9 cellular contexts compared by ENCODE assay signal in genomic region chr3:127791221-127791913, GRCh38. TPM values are rescaled to one million over a fixed set of nuclear protein-coding genes. Genes with fewer than 3 reads are reported as not detected.
A peak's percentile ranks its signal among the peaks of the same experiment; 100 is the strongest.
DNase-seq lines count a peak whose midpoint lies in the region; ATAC-seq, FAIRE-seq and TF ChIP-seq lines count a peak whose summit lies in the region.
"Had no signal": no experiment of that assay in that cellular context is flagged by ENCODE, and none has a peak within 500 bp of the region (broad histone marks: within the 10 kb centered on the region; RNA-seq: fewer than 3 reads in every experiment).

No MANE protein-coding gene starts in this region.

- H3K9me3 Mint-ChIP-seq in activated CD4-positive, alpha-beta T cell treated with anti-CD3 and anti-CD28 coated beads, Interleukin-2, amount 10 ng/mL, durations not matched to agents 7 days and 5 days, result peaks cover 9% of the 10 kb centered on the region

- peaks cover 5 to 81% (median 58%) of the 10 kb centered on the region in 3 donors for H3K4me1 ChIP-seq in gastroesophageal sphincter
- peaks cover 5 to 68% (median 38%) of the 10 kb centered on the region in 4 donors for H3K4me1 ChIP-seq in stomach
- H3K4me1 ChIP-seq in kidney (ENCODE audit: control insufficient read depth in 1 of 2, insufficient read depth in 1 of 2, low read depth in 1 of 2, low read length in 2 of 2), result peaks cover 16 to 19% of the 10 kb centered on the region in 2 donors

- no peaks in the 10 kb centered on the region for H3K9me3 ChIP-seq in gastroesophageal sphincter
- H3K9me3 ChIP-seq in stomach, result no peaks in the 10 kb centered on the region
- H3K9me3 ChIP-seq in kidney (ENCODE audit: control insufficient read depth in 1 of 2, low read length in 2 of 2), result no peaks in the 10 kb centered on the region

- TF ChIP-seq EP300 in gastroesophageal sphincter (IDR thresholded peaks at IDR 0.05), result no peak
- no peak for TF ChIP-seq EP300 in stomach (IDR thresholded peaks at IDR 0.05)

- peak overlapping the region; percentile 63 for H3K27ac Mint-ChIP-seq in activated CD4-positive, alpha-beta T cell treated with anti-CD3 and anti-CD28 coated beads, Interleukin-2, amount 10 ng/mL, durations not matched to agents 7 days and 5 days

- peak; percentile 37 for DNase-seq in activated CD4-positive, alpha-beta T cell treated with anti-CD3 and anti-CD28 coated beads, Interleukin-2, amount 10 ng/mL, durations not matched to agents 7 days and 5 days
- DNase-seq in activated CD4-positive, alpha-beta T cell treated with anti-CD3 and anti-CD28 coated beads, Interleukin-2, amount 50 U/mL, for 1 hour, result no peak
- DNase-seq in LHCN-M2 (ENCODE audit: low read depth) (peak; percentile 84), T1000 (lab: John Stamatoyannopoulos, UW) (peak; percentile 19), stomach (peak; percentile 35), kidney (no peak)

- TF ChIP-seq POLR2A in gastroesophageal sphincter (IDR thresholded peaks at IDR 0.05) (no peak), stomach (IDR thresholded peaks at IDR 0.05) (no peak)

- peak overlapping the region; percentile 4 to 88 (median 79) for H3K27ac ChIP-seq in gastroesophageal sphincter
- H3K27ac ChIP-seq in stomach, result peak overlapping the region in 4 of 5 donors; percentile 26 to 72 (median 64)
- H3K27ac ChIP-seq in kidney (ENCODE audit: low read depth in 2 of 2, low read length in 2 of 2), result peak overlapping the region in 1 of 2 donors; percentile 3

- ATAC-seq in GM21529 (IDR thresholded peaks at IDR 0.05; ENCODE audit: unreplicated experiment) (peak; percentile 87), gastroesophageal sphincter (no peak)

- FAIRE-seq in kidney (lab: Jason Lieb, UNC), result no peak
- FAIRE-seq: endometrium had no signal

- CTCF ChIA-PET in activated CD4-positive, alpha-beta T cell treated with anti-CD3 and anti-CD28 coated beads, Interleukin-2, amount 10 ng/mL, durations not matched to agents 7 days and 5 days (lab: Charles Lee), result interaction anchor here (0.6 to 0.7 kb wide), 3 partner anchors 8 to 139 kb away, joined by 3 to 4 read pairs (median 3); no protein-coding TSS in a partner anchor

- no peak overlapping the region for H3K4me3 ChIP-seq in gastroesophageal sphincter
- no peak overlapping the region for H3K4me3 ChIP-seq in stomach
- H3K4me3 ChIP-seq in kidney (ENCODE audit: low read length in 2 of 2), result no peak overlapping the region

- H3K27me3 Mint-ChIP-seq in activated CD4-positive, alpha-beta T cell treated with anti-CD3 and anti-CD28 coated beads, Interleukin-2, amount 10 ng/mL, durations not matched to agents 7 days and 5 days, result peaks cover 33% of the 10 kb centered on the region

- WGBS in gastroesophageal sphincter (ENCODE audit: low coverage in 1 of 2), 2 donors, result 33 to 40% methylated on average over 7 to 9 of the region's 9 CpGs
- 33 to 52% (median 50%) methylated on average over 9 of the region's 9 CpGs for WGBS in stomach, 5 donors

- H3K9ac ChIP-seq in kidney (ENCODE audit: low read length in 2 of 2), result no peak overlapping the region

- intact Hi-C loops in stomach (cut with DNase I; ENCODE audit: low total_unique reads), result no loop called here
- intact Hi-C loops in kidney (cut with DNase I), result no loop called here

- no peak overlapping the region for H3K4me3 Mint-ChIP-seq in activated CD4-positive, alpha-beta T cell treated with anti-CD3 and anti-CD28 coated beads, Interleukin-2, amount 10 ng/mL, durations not matched to agents 7 days and 5 days

- no peaks in the 10 kb centered on the region for H3K27me3 ChIP-seq in gastroesophageal sphincter
- no peaks in the 10 kb centered on the region for H3K27me3 ChIP-seq in stomach

- H3K4me1 Mint-ChIP-seq in activated CD4-positive, alpha-beta T cell treated with anti-CD3 and anti-CD28 coated beads, Interleukin-2, amount 10 ng/mL, durations not matched to agents 7 days and 5 days, result peaks cover 8% of the 10 kb centered on the region

- H3K36me3 Mint-ChIP-seq in activated CD4-positive, alpha-beta T cell treated with anti-CD3 and anti-CD28 coated beads, Interleukin-2, amount 10 ng/mL, durations not matched to agents 7 days and 5 days (ENCODE audit: low read depth), result no peaks in the 10 kb centered on the region

- H3K36me3 ChIP-seq in gastroesophageal sphincter (peaks cover 0 to 8% of the 10 kb centered on the region in 2 donors), stomach (peaks cover 0 to 12% (median 3%) of the 10 kb centered on the region in 4 donors), kidney (ENCODE audit: control insufficient read depth in 1 of 2, insufficient read depth in 2 of 2, low read length in 2 of 2) (no peaks in the 10 kb centered on the region)

- POLR2A ChIA-PET in activated CD4-positive, alpha-beta T cell treated with anti-CD3 and anti-CD28 coated beads, Interleukin-2, amount 10 ng/mL, durations not matched to agents 7 days and 5 days (lab: Charles Lee), result no interaction called here

- TF ChIP-seq CTCF in gastroesophageal sphincter (IDR thresholded peaks at IDR 0.05) (peak in 3 of 4 experiments; percentile 26 to 45 (median 37)), stomach (IDR thresholded peaks at IDR 0.05) (peak in 1 of 7 experiments; percentile 20), kidney (IDR thresholded peaks at IDR 0.05; ENCODE audit: borderline replicate concordance, extremely low read depth, insufficient read depth) (no peak)

RNA-seq across cellular contexts. Expression of gene MGLL, which starts 30.9 kb away (rescaled TPM):
- under 1 TPM; 0.10 to 0.25 TPM for total RNA-seq in activated CD4-positive, alpha-beta T cell treated with anti-CD3 and anti-CD28 coated beads, Interleukin-2, amount 10 ng/mL, durations not matched to agents 7 days and 5 days
- total RNA-seq in LHCN-M2 (2014; rRNA removed) (197 and 206 TPM in 2 replicates), gastroesophageal sphincter (100 to 1,000 TPM in 1 of 4 donors, 10 to 100 TPM in 3; 39.2 to 171 (median 55.8) TPM), stomach (100 to 1,000 TPM in 1 of 5 donors, 10 to 100 TPM in 4; 10.5 to 118 (median 55.1) TPM), kidney (250 TPM)
- 221 TPM for polyA plus RNA-seq in LHCN-M2 (2012)
- polyA plus RNA-seq in stomach (10 to 100 TPM; 17.3 to 50.9 (median 25.0) TPM), kidney (ENCODE audit: insufficient read depth, low read depth, low replicate concordance) (74.2 TPM)

Comparison
In these comparisons a context has a peak if more than half of its experiments do, and no peak if none do; other contexts are left out.
1. DNase-seq: peak in activated CD4-positive, alpha-beta T cell treated with anti-CD3 and anti-CD28 coated beads, Interleukin-2, amount 10 ng/mL, durations not matched to agents 7 days and 5 days (single experiment), LHCN-M2 (single experiment), T1000 (single experiment) and stomach (single experiment); none in activated CD4-positive, alpha-beta T cell treated with anti-CD3 and anti-CD28 coated beads, Interleukin-2, amount 50 U/mL, for 1 hour (single experiment) and kidney (single experiment).
2. RNA of gene MGLL, which starts 30.9 kb away (total RNA-seq): 250 TPM in kidney (single experiment), 197 to 206 TPM in LHCN-M2, 39.2 to 171 TPM in gastroesophageal sphincter and 10.5 to 118 TPM in stomach; 0.10 to 0.25 TPM in activated CD4-positive, alpha-beta T cell treated with anti-CD3 and anti-CD28 coated beads, Interleukin-2, amount 10 ng/mL, durations not matched to agents 7 days and 5 days; every median in the first group is over 4 times any median in the second.